12 cellular contexts compared by ENCODE assay signal in the genomic region with DNA sequence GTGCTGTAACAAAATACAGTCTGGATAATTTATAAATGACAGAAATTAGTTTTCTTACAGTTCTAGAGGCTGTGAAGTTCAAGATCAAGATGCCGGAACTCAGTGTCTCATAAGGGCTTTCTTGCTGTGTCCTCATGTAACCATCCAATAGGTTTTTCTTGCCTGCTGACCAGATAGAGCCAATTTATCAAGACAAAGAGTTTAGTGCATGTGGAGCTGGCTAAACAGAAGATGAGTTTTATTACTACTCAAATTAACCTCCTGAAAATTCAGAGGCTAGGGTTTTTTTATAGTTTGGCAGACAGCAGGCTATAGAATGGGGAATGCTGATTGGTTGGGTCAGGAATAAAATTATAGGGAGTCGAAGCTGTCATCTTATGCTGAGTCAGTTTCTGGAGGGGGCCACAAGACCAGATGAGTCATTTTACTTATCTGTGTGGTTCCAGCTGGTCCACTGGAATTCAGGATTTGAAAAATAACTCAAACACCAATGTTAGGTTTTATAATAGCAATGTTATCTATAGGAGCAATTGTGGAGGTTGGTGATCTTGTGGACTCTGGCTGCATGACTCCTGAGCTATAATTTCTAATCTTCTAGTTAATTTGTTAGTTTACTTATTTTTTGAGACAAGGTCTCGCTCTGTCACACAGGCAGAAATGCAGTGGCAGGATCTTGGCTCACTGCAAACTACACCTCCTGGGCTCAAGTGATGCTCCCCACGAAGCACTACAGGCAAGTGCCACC. TPM values are rescaled to one million over a fixed set of nuclear protein-coding genes. Genes with fewer than 3 reads are reported as not detected.
DNase-seq lines count a peak whose midpoint lies in the region; ATAC-seq, FAIRE-seq and TF ChIP-seq lines count a peak whose summit lies in the region.
"Had no signal": no experiment of that assay in that cellular context is flagged by ENCODE, and none has a peak within 500 bp of the region (broad histone marks: within the 10 kb centered on the region; RNA-seq: fewer than 3 reads in every experiment).

No MANE protein-coding gene starts in this region.

- peaks cover 5% of the 10 kb centered on the region; the same call in 1 of the 2 replicates for H3K36me3 ChIP-seq in HUES64 (ENCODE audit: insufficient read depth, low read length)
- H3K36me3 ChIP-seq in K562 (ENCODE audit: control insufficient read depth, insufficient read depth, low read length) = no peaks in the 10 kb centered on the region; the same call in 2 of the 3 replicates
- no peaks in the 10 kb centered on the region for H3K36me3 ChIP-seq in kidney epithelial cell (ENCODE audit: control insufficient read depth, insufficient read depth, low read length)
- H3K36me3 ChIP-seq in stomach = no peaks in the 10 kb centered on the region

- in situ Hi-C loops in K562 (cut with MboI) = no loop called here

- H3K4me3 ChIP-seq in AG10803 (ENCODE audit: low read length) = no peak overlapping the region
- H3K4me3 ChIP-seq in HUES64 (ENCODE audit: low read length) = no peak overlapping the region
- no peak overlapping the region for H3K4me3 ChIP-seq in K562
- H3K4me3 ChIP-seq in kidney epithelial cell (ENCODE audit: low read depth, low read length) = no peak overlapping the region
- H3K4me3 ChIP-seq in stomach = no peak overlapping the region

- TF ChIP-seq CTCF in AG10803 (conservative IDR thresholded peaks at IDR 0.05; ENCODE audit: low read length) (no peak), K562 (IDR thresholded peaks at IDR 0.05 in 2 of 3, conservative IDR thresholded peaks at IDR 0.05 in 1 of 3; ENCODE audit: insufficient read depth in 2 of 3, low read depth in 1 of 3, low read length in 3 of 3) (no peak), kidney epithelial cell (IDR thresholded peaks at IDR 0.05; ENCODE audit: insufficient read depth, low read length, poor library complexity, severe bottlenecking) (no peak), stomach (IDR thresholded peaks at IDR 0.05) (no peak)

- H3K4me2 ChIP-seq in K562 (ENCODE audit: insufficient read depth, low read length) = peak overlapping the region; percentile 45; the same call in 1 of the 2 replicates

- peaks cover 19% of the 10 kb centered on the region for H3K79me2 ChIP-seq in K562 (ENCODE audit: control insufficient read depth, insufficient read depth, low read length)

- intact Hi-C loops in K562 (cut with micrococcal nuclease) = no loop called here
- intact Hi-C loops in stomach (cut with DNase I; ENCODE audit: low total_unique reads) = no loop called here

- H3K9ac ChIP-seq in HUES64 (ENCODE audit: low read depth, low read length) (no peak overlapping the region), K562 (ENCODE audit: insufficient read depth in 1 of 2, low read depth in 2 of 2, low read length in 2 of 2) (peak overlapping the region in 1 of 2 experiments; percentile 38; a peak in 2 of 4 replicates)

- H3K9me3 ChIP-seq in HUES64 (ENCODE audit: insufficient read depth, low read depth, low read length) = peaks cover 11% of the 10 kb centered on the region
- H3K9me3 ChIP-seq in K562 (replicated peaks; ENCODE audit: control insufficient read depth, insufficient read depth, low read depth, low read length) = peaks cover 3% of the 10 kb centered on the region; the same call in 1 of the 2 replicates
- H3K9me3 ChIP-seq in stomach = no peaks in the 10 kb centered on the region

- TF ChIP-seq RAD21 in K562 (CRISPR knock-in tag; conservative IDR thresholded peaks at IDR 0.05 in 1 of 2, IDR thresholded peaks at IDR 0.05 in 1 of 2) = no peak

- peak overlapping the region; percentile 51 for H2AFZ ChIP-seq in K562 (ENCODE audit: low read depth, low read length)

- peak overlapping the region; percentile 89; the same call in 1 of the 2 replicates for H3K27ac ChIP-seq in HUES64 (ENCODE audit: low read depth, low read length)
- peak overlapping the region; percentile 81 for H3K27ac ChIP-seq in K562 (ENCODE audit: extremely low read depth, low read depth, low read length)
- H3K27ac ChIP-seq in stomach = no peak overlapping the region

- 91% methylated on average over 4 of the region's 4 CpGs for WGBS in HUES64
- WGBS in K562 (ENCODE audit: insufficient coverage, low coverage, missing lambda C conversion rate) = 12% methylated on average over 4 of the region's 4 CpGs
- 83 to 89% (median 85%) methylated on average over 4 of the region's 4 CpGs for WGBS in stomach, 5 donors

- no peaks in the 10 kb centered on the region for H3K27me3 ChIP-seq in HUES64 (ENCODE audit: insufficient read depth, low read length)
- no peaks in the 10 kb centered on the region for H3K27me3 ChIP-seq in K562 (ENCODE audit: control insufficient read depth in 2 of 2, insufficient read depth in 2 of 2, low read length in 2 of 2)
- no peaks in the 10 kb centered on the region for H3K27me3 ChIP-seq in kidney epithelial cell (ENCODE audit: control insufficient read depth, insufficient read depth, low read length)
- H3K27me3 ChIP-seq in stomach = no peaks in the 10 kb centered on the region

- TF ChIP-seq EP300 in K562 (IDR thresholded peaks at IDR 0.05; ENCODE audit: low read length) = peak; percentile 99
- no peak for TF ChIP-seq EP300 in stomach (IDR thresholded peaks at IDR 0.05)

- ATAC-seq in K562 (peak; percentile 26), GM19452 (IDR thresholded peaks at IDR 0.05; ENCODE audit: unreplicated experiment) (no peak), HG03469 (IDR thresholded peaks at IDR 0.05; ENCODE audit: unreplicated experiment) (no peak), GM18502 (IDR thresholded peaks at IDR 0.05; ENCODE audit: poor library complexity, unreplicated experiment) (no peak)
- ATAC-seq: naive thymus-derived CD8-positive, alpha-beta T cell had no signal

- H3K9me1 ChIP-seq in K562 (ENCODE audit: control insufficient read depth, insufficient read depth, low read length) = no peaks in the 10 kb centered on the region

- POLR2A ChIA-PET in K562 (lab: Yijun Ruan, JAX) = interaction anchor here (1.1 to 1.4 kb wide), 3 partner anchors 21 to 67 kb away, joined by 3 read pairs; no protein-coding TSS in a partner anchor

- DNase-seq in AG10803 (ENCODE audit: low read depth) (peak; percentile 75), K562 (ENCODE audit: extremely low read depth in 1 of 4, low spot score in 3 of 4) (peak; percentile 88 to 92 (median 90)), kidney epithelial cell (ENCODE audit: low read depth) (peak; percentile 35), stomach (no peak)
- DNase-seq: COR-L47; naive thymus-derived CD8-positive, alpha-beta T cell; NCI-H1105 treated with DMSO at 0.1 percent for 48 hours had no signal

- H3K4me1 ChIP-seq in HUES64 (ENCODE audit: insufficient read depth, low read length) (peaks cover 48% of the 10 kb centered on the region), K562 (replicated peaks in 1 of 2; ENCODE audit: control insufficient read depth in 2 of 2, insufficient read depth in 2 of 2, low read length in 2 of 2) (peaks cover 14 to 52% of the 10 kb centered on the region in 2 experiments; a peak in 4 of 5 replicates), stomach (peaks cover 11 to 25% (median 15%) of the 10 kb centered on the region in 4 donors)

- BruUV-seq in K562 (replicated peaks; lab: Mats Ljungman, UMichigan) = no TSS peak

- CTCF ChIA-PET in K562 (lab: Yijun Ruan, JAX; ENCODE audit: low intra/inter-chr PET ratio) = no interaction called here

- no peak for TF ChIP-seq POLR2A in K562 (conservative IDR thresholded peaks at IDR 0.05)
- TF ChIP-seq POLR2A in stomach (IDR thresholded peaks at IDR 0.05) = no peak

- FAIRE-seq in K562 (lab: Jason Lieb, UNC) = peak; percentile 85
- FAIRE-seq: colon had no signal

- no peaks in the 10 kb centered on the region for H4K20me1 ChIP-seq in K562 (replicated peaks; ENCODE audit: control insufficient read depth, insufficient read depth, low read length)

TF ChIP-seq in K562, 482 proteins besides CTCF, POLR2A, EP300 and RAD21 (continues in another document):
- TF ChIP-seq MEIS2 (IDR thresholded peaks at IDR 0.05; ENCODE audit: partially characterized antibody) (peak; percentile 81), EZH2 (IDR thresholded peaks at IDR 0.05; ENCODE audit: borderline replicate concordance, low read depth, low read length) (no peak)
- TF ChIP-seq, protein P1, sequence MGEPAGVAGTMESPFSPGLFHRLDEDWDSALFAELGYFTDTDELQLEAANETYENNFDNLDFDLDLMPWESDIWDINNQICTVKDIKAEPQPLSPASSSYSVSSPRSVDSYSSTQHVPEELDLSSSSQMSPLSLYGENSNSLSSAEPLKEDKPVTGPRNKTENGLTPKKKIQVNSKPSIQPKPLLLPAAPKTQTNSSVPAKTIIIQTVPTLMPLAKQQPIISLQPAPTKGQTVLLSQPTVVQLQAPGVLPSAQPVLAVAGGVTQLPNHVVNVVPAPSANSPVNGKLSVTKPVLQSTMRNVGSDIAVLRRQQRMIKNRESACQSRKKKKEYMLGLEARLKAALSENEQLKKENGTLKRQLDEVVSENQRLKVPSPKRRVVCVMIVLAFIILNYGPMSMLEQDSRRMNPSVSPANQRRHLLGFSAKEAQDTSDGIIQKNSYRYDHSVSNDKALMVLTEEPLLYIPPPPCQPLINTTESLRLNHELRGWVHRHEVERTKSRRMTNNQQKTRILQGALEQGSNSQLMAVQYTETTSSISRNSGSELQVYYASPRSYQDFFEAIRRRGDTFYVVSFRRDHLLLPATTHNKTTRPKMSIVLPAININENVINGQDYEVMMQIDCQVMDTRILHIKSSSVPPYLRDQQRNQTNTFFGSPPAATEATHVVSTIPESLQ (CRISPR knock-in tag; IDR thresholded peaks at IDR 0.05) = no peak

RNA-seq across cellular contexts. Expression of a gene that starts 3.2 kb away (rescaled TPM):
- polyA plus RNA-seq in HUES64 (2013, experiment 1 of 2) = 24.0 TPM
- 31.9 TPM for polyA plus RNA-seq in HUES64 (2013, experiment 2 of 2)
- total RNA-seq in K562 (2011; cell fraction: chromatin; rRNA removed; ENCODE audit: low replicate concordance) = 151 and 203 TPM in 2 replicates
- 36.9 and 40.5 TPM in 2 replicates for total RNA-seq in K562 (2011; cell fraction: nucleolus; rRNA removed)
- total RNA-seq in K562 (2011; cell fraction: nucleoplasm; rRNA removed) = 71.6 and 105 TPM in 2 replicates
- total RNA-seq in K562 (2014; rRNA removed) (14.0 and 18.0 TPM in 2 replicates), K562 (2014; rRNA removed; fragmentation: Illumina TruSeq; extraction: Trizol) (13.9 and 19.2 TPM in 2 replicates), K562 (2015; rRNA removed; fragmentation: Illumina TruSeq; extraction: Trizol) (6.9 TPM in 2 replicates), K562 (2021) (13.4 and 15.1 TPM in 2 replicates), kidney epithelial cell (7.7 and 11.8 TPM in 2 replicates), stomach (100 to 1,000 TPM in 1 of 5 donors, 10 to 100 TPM in 3, 1 to 10 TPM in 1; 7.6 to 133 (median 27.2) TPM)
- polyA plus RNA-seq in K562 (2011; rRNA removed) (155 and 176 TPM in 2 replicates), K562 (2014; fragmentation: Illumina TruSeq; extraction: Trizol) (14.6 and 17.2 TPM in 2 replicates), K562 (2014; fragmentation: Nextera tagmentation; extraction: Ambion mirVana) (1 to 10 TPM; 3.5 to 4.2 TPM), K562 (2014; rRNA removed) (12.3 and 12.7 TPM in 2 replicates), stomach (1 to 10 TPM; 2.8 to 4.1 (median 4.0) TPM)
- polyA plus RNA-seq in K562 (2011; cell fraction: cytosol; rRNA removed) = 57.1 and 62.9 TPM in 2 replicates
- polyA plus RNA-seq in K562 (2011; cell fraction: nucleus; rRNA removed) = 119 and 188 TPM in 2 replicates
- polyA plus RNA-seq in K562 (2012) = 10.5 and 15.1 TPM in 2 replicates
- polyA minus RNA-seq in K562 (2011; rRNA and poly(A)+ RNA removed) = 299 and 351 TPM in 2 replicates
- 75.0 and 80.5 TPM in 2 replicates for polyA minus RNA-seq in K562 (2011; cell fraction: cytosol; rRNA and poly(A)+ RNA removed)
- polyA minus RNA-seq in K562 (2011; cell fraction: nucleus; rRNA and poly(A)+ RNA removed) = 64.0 and 112 TPM in 2 replicates

Comparison
In these comparisons a context has a peak if more than half of its experiments do, and no peak if none do; other contexts are left out.
1. H3K27ac ChIP-seq: peak in HUES64 (single experiment) and K562 (single experiment); none in stomach (0 of 5).